In genomic region chr11:8871283-8871775, GRCh38 we compare ENCODE assay signal across 8 cellular contexts. TPM values are rescaled to one million over a fixed set of nuclear protein-coding genes. Genes with fewer than 3 reads are reported as not detected.
DNase-seq lines count a peak whose midpoint lies in the region; ATAC-seq and TF ChIP-seq lines count a peak whose summit lies in the region.

No MANE protein-coding gene starts in this region.

- H3K27me3 Mint-ChIP-seq in activated T-helper 2 cell treated with anti-CD3 and anti-CD28 coated beads, Interferon-gamma antibody, Interleukin-2, Interleukin-4, amounts not matched to agents 10 μg/mL and 5 μg/mL and 100 μg/mL, durations not matched to agents 14 hours and 24 hours and 36 hours (ENCODE audit: low read depth), result peaks cover 61% of the 10 kb centered on the region

- DNase-seq in DMS53 treated with DMSO at 0.1 percent for 48 hours (lab: John Stamatoyannopoulos, UW; ENCODE audit: unreplicated experiment) (peak; percentile 30), LNCaP clone FGC (ENCODE audit: low read depth) (no peak), Right ventricle myocardium inferior (ENCODE audit: missing footprints) (peak; percentile 81), osteoblast (ENCODE audit: insufficient read length, low spot score, missing footprints) (peak; percentile 94)
- no peak for DNase-seq in activated T-helper 2 cell treated with anti-CD3 and anti-CD28 coated beads, Interferon-gamma antibody, Interleukin-2, Interleukin-4, amounts not matched to agents 10 μg/mL and 5 μg/mL and 100 μg/mL, durations not matched to agents 14 hours and 24 hours and 36 hours (ENCODE audit: low spot score)
- DNase-seq in effector memory CD4-positive, alpha-beta T cell, result no peak

- H3K27ac Mint-ChIP-seq in activated T-helper 2 cell treated with anti-CD3 and anti-CD28 coated beads, Interferon-gamma antibody, Interleukin-2, Interleukin-4, amounts not matched to agents 10 μg/mL and 5 μg/mL and 100 μg/mL, durations not matched to agents 14 hours and 24 hours and 36 hours, result no peak overlapping the region

- H3K27me3 ChIP-seq in osteoblast (ENCODE audit: insufficient read depth, low read length), result no peaks in the 10 kb centered on the region
- peaks cover 4% of the 10 kb centered on the region for H3K27me3 ChIP-seq in effector memory CD4-positive, alpha-beta T cell (replicated peaks; ENCODE audit: control insufficient read depth, insufficient read depth, low read length, poor library complexity, severe bottlenecking)

- H3K27ac ChIP-seq in osteoblast (ENCODE audit: low read depth, low read length), result peak overlapping the region; percentile 55
- H3K27ac ChIP-seq in effector memory CD4-positive, alpha-beta T cell (ENCODE audit: insufficient read depth, low read length, poor library complexity, severe bottlenecking), result no peak overlapping the region

- peaks cover 40% of the 10 kb centered on the region for H3K4me1 ChIP-seq in osteoblast (ENCODE audit: insufficient read depth, low read length)
- H3K4me1 ChIP-seq in effector memory CD4-positive, alpha-beta T cell (ENCODE audit: control insufficient read depth, insufficient read depth, low read length, poor library complexity, severe bottlenecking), result peaks cover 9% of the 10 kb centered on the region

- no peaks in the 10 kb centered on the region for H3K9me3 ChIP-seq in osteoblast (ENCODE audit: low read depth, low read length)
- H3K9me3 ChIP-seq in effector memory CD4-positive, alpha-beta T cell (ENCODE audit: control insufficient read depth, low read length), result no peaks in the 10 kb centered on the region

- peak overlapping the region; percentile 39 for H3K4me3 Mint-ChIP-seq in activated T-helper 2 cell treated with anti-CD3 and anti-CD28 coated beads, Interferon-gamma antibody, Interleukin-2, Interleukin-4, amounts not matched to agents 10 μg/mL and 5 μg/mL and 100 μg/mL, durations not matched to agents 14 hours and 24 hours and 36 hours (ENCODE audit: low read depth)

- H3K36me3 Mint-ChIP-seq in activated T-helper 2 cell treated with anti-CD3 and anti-CD28 coated beads, Interferon-gamma antibody, Interleukin-2, Interleukin-4, amounts not matched to agents 10 μg/mL and 5 μg/mL and 100 μg/mL, durations not matched to agents 14 hours and 24 hours and 36 hours (ENCODE audit: low read depth), result no peaks in the 10 kb centered on the region

- H3K4me1 Mint-ChIP-seq in activated T-helper 2 cell treated with anti-CD3 and anti-CD28 coated beads, Interferon-gamma antibody, Interleukin-2, Interleukin-4, amounts not matched to agents 10 μg/mL and 5 μg/mL and 100 μg/mL, durations not matched to agents 14 hours and 24 hours and 36 hours (ENCODE audit: low read depth), result peaks cover 8% of the 10 kb centered on the region

- H3K79me2 ChIP-seq in osteoblast (ENCODE audit: insufficient read depth, low read length), result peaks cover 6% of the 10 kb centered on the region

- no peaks in the 10 kb centered on the region for H4K20me1 ChIP-seq in osteoblast (ENCODE audit: insufficient read depth, low read length)

- no peaks in the 10 kb centered on the region for H3K9me3 Mint-ChIP-seq in activated T-helper 2 cell treated with anti-CD3 and anti-CD28 coated beads, Interferon-gamma antibody, Interleukin-2, Interleukin-4, amounts not matched to agents 10 μg/mL and 5 μg/mL and 100 μg/mL, durations not matched to agents 14 hours and 24 hours and 36 hours

- H2AFZ ChIP-seq in osteoblast (ENCODE audit: low read length), result peak overlapping the region; percentile 85

- no peaks in the 10 kb centered on the region for H3K36me3 ChIP-seq in osteoblast (ENCODE audit: insufficient read depth, low read length)
- H3K36me3 ChIP-seq in effector memory CD4-positive, alpha-beta T cell (ENCODE audit: control insufficient read depth, insufficient read depth, low read length), result no peaks in the 10 kb centered on the region

- TF ChIP-seq CTCF in LNCaP clone FGC (IDR thresholded peaks at IDR 0.05; ENCODE audit: control insufficient read depth, extremely low read depth, insufficient read depth) (no peak), osteoblast (IDR thresholded peaks at IDR 0.05; ENCODE audit: extremely low read depth, low read depth, low read length) (no peak)

- intact Hi-C loops in activated T-helper 2 cell treated with anti-CD3 and anti-CD28 coated beads, Interferon-gamma antibody, Interleukin-2, Interleukin-4, amounts not matched to agents 10 μg/mL and 5 μg/mL and 100 μg/mL, durations not matched to agents 14 hours and 24 hours and 36 hours (cut with micrococcal nuclease), result no loop called here
- intact Hi-C loops in Right ventricle myocardium inferior (cut with DNase I), result loop anchor here (5.0 kb wide), 1 partner anchor 41 kb away; the partner anchor contains the start of gene AKIP1

- ATAC-seq in Right ventricle myocardium inferior (peak; percentile 84), GM21825 (IDR thresholded peaks at IDR 0.05; ENCODE audit: unreplicated experiment) (no peak), HG03025 (IDR thresholded peaks at IDR 0.05; ENCODE audit: low FRiP score, unreplicated experiment) (no peak)

- H3K4me3 ChIP-seq in LNCaP clone FGC (ENCODE audit: low read depth, low read length), result peak overlapping the region; percentile 69
- H3K4me3 ChIP-seq in osteoblast (ENCODE audit: insufficient read depth, low read length), result peak overlapping the region; percentile 84
- no peak overlapping the region for H3K4me3 ChIP-seq in effector memory CD4-positive, alpha-beta T cell (ENCODE audit: insufficient read depth, low read depth, low read length, poor library complexity, severe bottlenecking)

- H3K4me2 ChIP-seq in osteoblast (ENCODE audit: insufficient read depth, low read length), result peak overlapping the region; percentile 89

RNA-seq across cellular contexts. Expression of gene AKIP1, which starts 39.7 kb away (rescaled TPM):
- 22.2 and 23.4 TPM in 2 replicates for total RNA-seq in activated T-helper 2 cell treated with anti-CD3 and anti-CD28 coated beads, Interferon-gamma antibody, Interleukin-2, Interleukin-4, amounts not matched to agents 10 μg/mL and 5 μg/mL and 100 μg/mL, durations not matched to agents 14 hours and 24 hours and 36 hours
- total RNA-seq in Right ventricle myocardium inferior (23.3 TPM), osteoblast (39.1 and 43.6 TPM in 2 replicates)

Comparison
In these comparisons a context has a peak if more than half of its experiments do, and no peak if none do; other contexts are left out.
1. DNase-seq: peak in DMS53 treated with DMSO at 0.1 percent for 48 hours (single experiment), Right ventricle myocardium inferior (single experiment) and osteoblast (single experiment); none in LNCaP clone FGC (single experiment), activated T-helper 2 cell treated with anti-CD3 and anti-CD28 coated beads, Interferon-gamma antibody, Interleukin-2, Interleukin-4, amounts not matched to agents 10 μg/mL and 5 μg/mL and 100 μg/mL, durations not matched to agents 14 hours and 24 hours and 36 hours (single experiment) and effector memory CD4-positive, alpha-beta T cell (0 of 3).